In genomic region chr3:52405601-52406115, GRCh38 we compare ENCODE assay signal across 3 cellular contexts.
TF ChIP-seq lines count a peak whose summit lies in the region.

No MANE protein-coding gene starts in this region.

TF ChIP-seq in SK-N-SH, 30 proteins besides CTCF, POLR2A, EP300 and RAD21 (continued from another document):
- TF ChIP-seq USF2 (IDR thresholded peaks at IDR 0.05; ENCODE audit: borderline replicate concordance, low read depth, low read length), result no peak
- TF ChIP-seq TCF12 (IDR thresholded peaks at IDR 0.05), result no peak
- no peak for TF ChIP-seq RCOR1 (IDR thresholded peaks at IDR 0.05; ENCODE audit: low read length)
- TF ChIP-seq SMC3 (IDR thresholded peaks at IDR 0.05; ENCODE audit: low read depth, low read length), result no peak
- TF ChIP-seq TEAD4 (IDR thresholded peaks at IDR 0.05; ENCODE audit: borderline replicate concordance, insufficient read depth), result no peak
- TF ChIP-seq EZH2phosphoT487 (IDR thresholded peaks at IDR 0.05; ENCODE audit: borderline replicate concordance, low read depth), result no peak
- no peak for TF ChIP-seq MEF2A (IDR thresholded peaks at IDR 0.05; ENCODE audit: borderline replicate concordance, low read depth)
- TF ChIP-seq FOXM1 (IDR thresholded peaks at IDR 0.05; ENCODE audit: low read depth), result no peak
TF ChIP-seq in SK-N-SH: peak in this region for 0.

TF ChIP-seq in SK-N-SH treated with all-trans-retinoic acid at 6 μM for 48 hours, 23 proteins besides CTCF, POLR2A, EP300 and RAD21 (continued from another document):
- TF ChIP-seq POU6F1 (CRISPR knock-in tag; IDR thresholded peaks at IDR 0.05; ENCODE audit: borderline replicate concordance, low read depth) (no peak), ZNF8 (CRISPR knock-in tag; IDR thresholded peaks at IDR 0.05) (no peak), TOX (CRISPR knock-in tag; IDR thresholded peaks at IDR 0.05; ENCODE audit: borderline replicate concordance) (no peak), ISL1 (CRISPR knock-in tag; IDR thresholded peaks at IDR 0.05) (no peak), ZC3H10 (CRISPR knock-in tag; IDR thresholded peaks at IDR 0.05) (no peak), ZNF70 (CRISPR knock-in tag; IDR thresholded peaks at IDR 0.05) (no peak), GLIS3 (CRISPR knock-in tag; IDR thresholded peaks at IDR 0.05) (no peak), ZFP30 (CRISPR knock-in tag; IDR thresholded peaks at IDR 0.05) (no peak), CSDC2 (CRISPR knock-in tag; IDR thresholded peaks at IDR 0.05) (no peak), PATZ1 (CRISPR knock-in tag; IDR thresholded peaks at IDR 0.05; ENCODE audit: borderline replicate concordance) (no peak), TCF4 (CRISPR knock-in tag; IDR thresholded peaks at IDR 0.05; ENCODE audit: borderline replicate concordance) (no peak)
TF ChIP-seq in SK-N-SH treated with all-trans-retinoic acid at 6 μM for 48 hours: peak in this region for 0.

TF ChIP-seq in HEK293, 187 proteins besides CTCF, POLR2A, EP300 and RAD21 (continued from another document):
- no peak for TF ChIP-seq ZBTB10 (tag by site-specific recombination; IDR thresholded peaks at IDR 0.05)
